Comparison of ENCODE assay signal across 11 cellular contexts in genomic region chr4:80074059-80074458, GRCh38. TPM values are rescaled to one million over a fixed set of nuclear protein-coding genes. Genes with fewer than 3 reads are reported as not detected.
DNase-seq lines count a peak whose midpoint lies in the region; ATAC-seq, FAIRE-seq and TF ChIP-seq lines count a peak whose summit lies in the region.
"Had no signal": no experiment of that assay in that cellular context is flagged by ENCODE, and none has a peak within 500 bp of the region (broad histone marks: within the 10 kb centered on the region; RNA-seq: fewer than 3 reads in every experiment).

No MANE protein-coding gene starts in this region.

- no peaks in the 10 kb centered on the region for H3K27me3 ChIP-seq in SJSA1 (replicated peaks)
- H3K27me3 ChIP-seq in hepatocyte: no peaks in the 10 kb centered on the region

- H3K27ac Mint-ChIP-seq in stimulated activated memory B cell treated with anti-CD40 and anti-IgM and Interleukin-4, amounts not matched to agents 10 μg/mL and 1 μg/mL and 100 μg/mL, for 72 hours: peak overlapping the region; percentile 90

- DNase-seq in GM19239 (ENCODE audit: insufficient read length, low spot score) (no peak), SJSA1 (ENCODE audit: low read depth in 1 of 2, low spot score in 2 of 2) (no peak), hepatocyte (ENCODE audit: low spot score) (no peak), NCI-H446 treated with DMSO at 0.1 percent for 48 hours (lab: John Stamatoyannopoulos, UW) (no peak), COLO829 (ENCODE audit: low spot score) (no peak)
- DNase-seq: NCI-H1048 had no signal

- no peaks in the 10 kb centered on the region for H4K20me1 ChIP-seq in hepatocyte (ENCODE audit: insufficient read depth, poor library complexity, severe bottlenecking)

- peaks cover 2% of the 10 kb centered on the region for H3K9me3 Mint-ChIP-seq in stimulated activated memory B cell treated with anti-CD40 and anti-IgM and Interleukin-4, amounts not matched to agents 10 μg/mL and 1 μg/mL and 100 μg/mL, for 72 hours

- H3K79me2 ChIP-seq in hepatocyte: peaks cover 9% of the 10 kb centered on the region

- H3K27ac ChIP-seq in SJSA1 (0 out of 2 replicates have a peak overlapping the region, but pooled peaks have one; percentile 6), hepatocyte (peak overlapping the region; percentile 97)

- H3K4me3 Mint-ChIP-seq in stimulated activated memory B cell treated with anti-CD40 and anti-IgM and Interleukin-4, amounts not matched to agents 10 μg/mL and 1 μg/mL and 100 μg/mL, for 72 hours: peak overlapping the region; percentile 94

- no peak for TF ChIP-seq CTCF in hepatocyte (IDR thresholded peaks at IDR 0.05; ENCODE audit: poor library complexity)

- no peaks in the 10 kb centered on the region for H3K9me3 ChIP-seq in SJSA1 (replicated peaks)
- H3K9me3 ChIP-seq in hepatocyte (ENCODE audit: low read depth): no peaks in the 10 kb centered on the region

- FAIRE-seq in GM19239 (lab: Jason Lieb, UNC): peak; percentile 88
- FAIRE-seq: H1, TTC549, urothelium cell line had no signal

- H2AFZ ChIP-seq in hepatocyte: peak overlapping the region; percentile 85

- H3K4me1 Mint-ChIP-seq in stimulated activated memory B cell treated with anti-CD40 and anti-IgM and Interleukin-4, amounts not matched to agents 10 μg/mL and 1 μg/mL and 100 μg/mL, for 72 hours: peaks cover 60% of the 10 kb centered on the region

- peaks cover 29% of the 10 kb centered on the region for H3K4me1 ChIP-seq in SJSA1 (replicated peaks)
- peaks cover 24% of the 10 kb centered on the region for H3K4me1 ChIP-seq in hepatocyte (ENCODE audit: insufficient read depth)

- H3K27me3 Mint-ChIP-seq in stimulated activated memory B cell treated with anti-CD40 and anti-IgM and Interleukin-4, amounts not matched to agents 10 μg/mL and 1 μg/mL and 100 μg/mL, for 72 hours: no peaks in the 10 kb centered on the region

- H3K36me3 ChIP-seq in SJSA1 (peaks cover 18% of the 10 kb centered on the region), hepatocyte (replicated peaks; ENCODE audit: insufficient read depth, low read depth) (no peaks in the 10 kb centered on the region)

- no peaks in the 10 kb centered on the region for H3K9me2 ChIP-seq in hepatocyte (replicated peaks; ENCODE audit: insufficient read depth)

- H3K4me3 ChIP-seq in SJSA1 (no peak overlapping the region), hepatocyte (no peak overlapping the region)

- no peak for ATAC-seq in stimulated activated memory B cell treated with anti-CD40 and anti-IgM and Interleukin-4, amounts not matched to agents 10 μg/mL and 1 μg/mL and 100 μg/mL, for 72 hours
- ATAC-seq in GM21381 (IDR thresholded peaks at IDR 0.05; ENCODE audit: unreplicated experiment): no peak

- H3K4me2 ChIP-seq in hepatocyte: peak overlapping the region; percentile 91

- H3K36me3 Mint-ChIP-seq in stimulated activated memory B cell treated with anti-CD40 and anti-IgM and Interleukin-4, amounts not matched to agents 10 μg/mL and 1 μg/mL and 100 μg/mL, for 72 hours: peaks cover 17% of the 10 kb centered on the region

RNA-seq across cellular contexts. Expression of gene ANTXR2, which starts 1.0 kb away (rescaled TPM):
- 57.8 and 72.0 TPM in 2 replicates for total RNA-seq in SJSA1 (2014; rRNA removed; shearing (Covaris generic))
- 41.8 and 46.5 TPM in 2 replicates for total RNA-seq in hepatocyte
- 25.2 and 30.7 TPM in 2 replicates for polyA plus RNA-seq in hepatocyte
